Comparison of ENCODE assay signal across 9 cellular contexts in genomic region chr4:40206421-40206820, GRCh38. TPM values are rescaled to one million over a fixed set of nuclear protein-coding genes. Genes with fewer than 3 reads are reported as not detected.
DNase-seq lines count a peak whose midpoint lies in the region; ATAC-seq and TF ChIP-seq lines count a peak whose summit lies in the region.
"Had no signal": no experiment of that assay in that cellular context is flagged by ENCODE, and none has a peak within 500 bp of the region (broad histone marks: within the 10 kb centered on the region; RNA-seq: fewer than 3 reads in every experiment).

No MANE protein-coding gene starts in this region.

- peak overlapping the region; percentile 97 for H3K27ac Mint-ChIP-seq in activated naive CD8-positive, alpha-beta T cell treated with anti-CD3 and anti-CD28 coated beads, Interleukin-2, amount 50 U/mL, for 24 hours
- H3K27ac Mint-ChIP-seq in osteocyte (ENCODE audit: unreplicated experiment), result peak overlapping the region; percentile 21

- H3K27me3 Mint-ChIP-seq in activated naive CD8-positive, alpha-beta T cell treated with anti-CD3 and anti-CD28 coated beads, Interleukin-2, amount 50 U/mL, for 24 hours, result no peaks in the 10 kb centered on the region
- peaks cover 2% of the 10 kb centered on the region for H3K27me3 Mint-ChIP-seq in osteocyte (ENCODE audit: unreplicated experiment)

- no peak for ATAC-seq in activated naive CD8-positive, alpha-beta T cell treated with anti-CD3 and anti-CD28 coated beads, Interleukin-2, amount 50 U/mL, for 24 hours
- no peak for ATAC-seq in HG03457 (IDR thresholded peaks at IDR 0.05; ENCODE audit: unreplicated experiment)
- no peak for ATAC-seq in SK-N-SH treated with all-trans-retinoic acid at 6 μM for 48 hours
- ATAC-seq: foreskin keratinocyte had no signal

- no peaks in the 10 kb centered on the region for H3K9me3 Mint-ChIP-seq in activated naive CD8-positive, alpha-beta T cell treated with anti-CD3 and anti-CD28 coated beads, Interleukin-2, amount 50 U/mL, for 24 hours
- H3K9me3 Mint-ChIP-seq in osteocyte (ENCODE audit: unreplicated experiment), result no peaks in the 10 kb centered on the region

- TF ChIP-seq CTCF in osteocyte (IDR thresholded peaks at IDR 0.05), result no peak

- peak; percentile 34 for DNase-seq in GF-D8 (lab: John Stamatoyannopoulos, UW)
- DNase-seq in MV-4-11 (lab: John Stamatoyannopoulos, UW), result peak; percentile 56
- DNase-seq in activated naive CD8-positive, alpha-beta T cell treated with anti-CD3 and anti-CD28 coated beads, Interleukin-2, amount 50 U/mL, for 24 hours, result no peak
- DNase-seq in osteocyte (ENCODE audit: extremely low spot score, unreplicated experiment), result no peak
- DNase-seq in NCI-H1048 (lab: John Stamatoyannopoulos, UW), result no peak
- no peak for DNase-seq in OCI-M2 (lab: John Stamatoyannopoulos, UW; ENCODE audit: unreplicated experiment)
- DNase-seq: foreskin keratinocyte had no signal

- H3K36me3 Mint-ChIP-seq in activated naive CD8-positive, alpha-beta T cell treated with anti-CD3 and anti-CD28 coated beads, Interleukin-2, amount 50 U/mL, for 24 hours (ENCODE audit: low read depth), result peaks cover 67% of the 10 kb centered on the region
- H3K36me3 Mint-ChIP-seq in osteocyte (ENCODE audit: unreplicated experiment), result no peaks in the 10 kb centered on the region

- H3K4me1 Mint-ChIP-seq in activated naive CD8-positive, alpha-beta T cell treated with anti-CD3 and anti-CD28 coated beads, Interleukin-2, amount 50 U/mL, for 24 hours, result peaks cover 87% of the 10 kb centered on the region
- peaks cover 3% of the 10 kb centered on the region for H3K4me1 Mint-ChIP-seq in osteocyte (ENCODE audit: unreplicated experiment)

- H3K4me3 Mint-ChIP-seq in activated naive CD8-positive, alpha-beta T cell treated with anti-CD3 and anti-CD28 coated beads, Interleukin-2, amount 50 U/mL, for 24 hours, result peak overlapping the region; percentile 98
- no peak overlapping the region for H3K4me3 Mint-ChIP-seq in osteocyte (ENCODE audit: unreplicated experiment)

TF ChIP-seq in SK-N-SH treated with all-trans-retinoic acid at 6 μM for 48 hours, 23 proteins besides CTCF, POLR2A, EP300 and RAD21:
- no peak for TF ChIP-seq ZC3H10 (CRISPR knock-in tag; IDR thresholded peaks at IDR 0.05)
- no peak for TF ChIP-seq CSDC2 (CRISPR knock-in tag; IDR thresholded peaks at IDR 0.05)
- no peak for TF ChIP-seq ESRRG (CRISPR knock-in tag; IDR thresholded peaks at IDR 0.05)
- TF ChIP-seq TSHZ2 (CRISPR knock-in tag; IDR thresholded peaks at IDR 0.05), result no peak
- TF ChIP-seq PATZ1 (CRISPR knock-in tag; IDR thresholded peaks at IDR 0.05; ENCODE audit: borderline replicate concordance), result no peak
- TF ChIP-seq ZFP3 (CRISPR knock-in tag; IDR thresholded peaks at IDR 0.05), result no peak
- no peak for TF ChIP-seq CREB5 (CRISPR knock-in tag; IDR thresholded peaks at IDR 0.05; ENCODE audit: low read depth)
- TF ChIP-seq ARNTL (CRISPR knock-in tag; IDR thresholded peaks at IDR 0.05; ENCODE audit: borderline replicate concordance, low read depth), result no peak
- TF ChIP-seq BACH2 (CRISPR knock-in tag; IDR thresholded peaks at IDR 0.05; ENCODE audit: borderline replicate concordance), result no peak
- TF ChIP-seq ZFP30 (CRISPR knock-in tag; IDR thresholded peaks at IDR 0.05), result no peak
- no peak for TF ChIP-seq CSRNP3 (CRISPR knock-in tag; IDR thresholded peaks at IDR 0.05)
- no peak for TF ChIP-seq TCF4 (CRISPR knock-in tag; IDR thresholded peaks at IDR 0.05; ENCODE audit: borderline replicate concordance)
- TF ChIP-seq GLIS3 (CRISPR knock-in tag; IDR thresholded peaks at IDR 0.05), result no peak
- no peak for TF ChIP-seq POU6F1 (CRISPR knock-in tag; IDR thresholded peaks at IDR 0.05; ENCODE audit: borderline replicate concordance, low read depth)
- no peak for TF ChIP-seq TOX (CRISPR knock-in tag; IDR thresholded peaks at IDR 0.05; ENCODE audit: borderline replicate concordance)
TF ChIP-seq in SK-N-SH treated with all-trans-retinoic acid at 6 μM for 48 hours: peak in this region for 0.

RNA-seq across cellular contexts. Expression of gene RHOH, which starts 9.6 kb away (rescaled TPM):
- total RNA-seq in osteocyte, result not detected in 2 replicates
- total RNA-seq: foreskin keratinocyte had no signal

Comparison
In these comparisons a context has a peak if more than half of its experiments do, and no peak if none do; other contexts are left out.
1. DNase-seq: peak in GF-D8 (single experiment) and MV-4-11 (single experiment); none in activated naive CD8-positive, alpha-beta T cell treated with anti-CD3 and anti-CD28 coated beads, Interleukin-2, amount 50 U/mL, for 24 hours (single experiment), osteocyte (single experiment), NCI-H1048 (single experiment) and OCI-M2 (single experiment).